In genomic region chr6:25303234-25303633, GRCh38 we compare ENCODE assay signal across 22 cellular contexts. TPM values are rescaled to one million over a fixed set of nuclear protein-coding genes. Genes with fewer than 3 reads are reported as not detected.
DNase-seq lines count a peak whose midpoint lies in the region; ATAC-seq and TF ChIP-seq lines count a peak whose summit lies in the region.
"Had no signal": no experiment of that assay in that cellular context is flagged by ENCODE, and none has a peak within 500 bp of the region (broad histone marks: within the 10 kb centered on the region; RNA-seq: fewer than 3 reads in every experiment).

No MANE protein-coding gene starts in this region.

- H3K36me3 ChIP-seq in right atrium auricular region (no peaks in the 10 kb centered on the region), duodenal mucosa (ENCODE audit: control insufficient read depth in 1 of 2, insufficient read depth in 2 of 2, low read length in 2 of 2) (no peaks in the 10 kb centered on the region), mucosa of descending colon (ENCODE audit: low read depth) (no peaks in the 10 kb centered on the region), upper lobe of right lung (no peaks in the 10 kb centered on the region), Peyer's patch (no peaks in the 10 kb centered on the region)
- H3K36me3 ChIP-seq: adrenal gland; BLaER1 treated with 17β-estradiol and CSF1 and Interleukin-3, amounts not matched to agents 10 nM and 100 nM; pancreas; uterus had no signal

- intact Hi-C loops in right cardiac atrium (cut with DNase I) (no loop called here), mucosa of descending colon (cut with DNase I, micrococcal nuclease) (no loop called here), upper lobe of right lung (cut with DNase I) (no loop called here), lower leg skin (cut with DNase I; ENCODE audit: low total_unique reads) (no loop called here)

- no peak overlapping the region for H3K9ac ChIP-seq in duodenal mucosa (ENCODE audit: low read depth in 1 of 2, low read length in 2 of 2)
- H3K9ac ChIP-seq: BLaER1 treated with 17β-estradiol and CSF1 and Interleukin-3, amounts not matched to agents 10 nM and 100 nM had no signal

- H3K27ac ChIP-seq in right atrium auricular region (peak overlapping the region; percentile 2 to 69), right cardiac atrium (ENCODE audit: low read length) (no peak overlapping the region), duodenal mucosa (ENCODE audit: low read depth, low read length) (peak overlapping the region; percentile 33), upper lobe of right lung (peak overlapping the region; percentile 53), Peyer's patch (peak overlapping the region in 2 of 4 donors; percentile 4 to 5)
- H3K27ac ChIP-seq: BLaER1 treated with 17β-estradiol and CSF1 and Interleukin-3, amounts not matched to agents 10 nM and 100 nM; pancreas had no signal

- H3K4me3 ChIP-seq in right atrium auricular region (no peak overlapping the region), right cardiac atrium (ENCODE audit: low read length) (no peak overlapping the region), duodenal mucosa (ENCODE audit: low read depth in 1 of 2, low read length in 2 of 2) (no peak overlapping the region), mucosa of descending colon (no peak overlapping the region), upper lobe of right lung (no peak overlapping the region), Peyer's patch (no peak overlapping the region), lower leg skin (ENCODE audit: low read depth, poor library complexity, severe bottlenecking) (no peak overlapping the region)
- H3K4me3 ChIP-seq: adrenal gland; BLaER1 treated with 17β-estradiol and CSF1 and Interleukin-3, amounts not matched to agents 10 nM and 100 nM; pancreas; uterus had no signal

- 71% methylated on average over 2 of the region's 2 CpGs for WGBS in right cardiac atrium
- 89 to 92% methylated on average over 2 of the region's 2 CpGs for WGBS in lower leg skin, 2 donors

- H3K9me3 ChIP-seq in right atrium auricular region: no peaks in the 10 kb centered on the region
- H3K9me3 ChIP-seq in right cardiac atrium (ENCODE audit: control insufficient read depth, low read length): no peaks in the 10 kb centered on the region
- H3K9me3 ChIP-seq in duodenal mucosa (ENCODE audit: control insufficient read depth in 1 of 2, low read length in 2 of 2): no peaks in the 10 kb centered on the region
- no peaks in the 10 kb centered on the region for H3K9me3 ChIP-seq in mucosa of descending colon
- no peaks in the 10 kb centered on the region for H3K9me3 ChIP-seq in upper lobe of right lung
- no peaks in the 10 kb centered on the region for H3K9me3 ChIP-seq in Peyer's patch
- H3K9me3 ChIP-seq: adrenal gland, pancreas, uterus had no signal

- no peak for TF ChIP-seq CTCF in right atrium auricular region (IDR thresholded peaks at IDR 0.05)
- TF ChIP-seq CTCF in mucosa of descending colon (IDR thresholded peaks at IDR 0.05): no peak
- no peak for TF ChIP-seq CTCF in upper lobe of right lung (IDR thresholded peaks at IDR 0.05)
- TF ChIP-seq CTCF in Peyer's patch (IDR thresholded peaks at IDR 0.05): no peak
- no peak for TF ChIP-seq CTCF in lower leg skin (IDR thresholded peaks at IDR 0.05)

- ATAC-seq in right cardiac atrium (no peak), mucosa of descending colon (peak; percentile 91), upper lobe of right lung (no peak)
- ATAC-seq: HCT116, natural killer cell, T-helper 17 cell had no signal

- no peak for TF ChIP-seq POLR2A in Peyer's patch (IDR thresholded peaks at IDR 0.05)
- TF ChIP-seq POLR2A in lower leg skin (IDR thresholded peaks at IDR 0.05): no peak

- H3K27me3 ChIP-seq in right atrium auricular region: no peaks in the 10 kb centered on the region
- H3K27me3 ChIP-seq in right cardiac atrium (ENCODE audit: control insufficient read depth, insufficient read depth): no peaks in the 10 kb centered on the region
- H3K27me3 ChIP-seq in duodenal mucosa (ENCODE audit: control insufficient read depth in 1 of 2, insufficient read depth in 2 of 2, low read length in 2 of 2): no peaks in the 10 kb centered on the region
- H3K27me3 ChIP-seq in upper lobe of right lung: no peaks in the 10 kb centered on the region
- H3K27me3 ChIP-seq in Peyer's patch: no peaks in the 10 kb centered on the region
- H3K27me3 ChIP-seq: adrenal gland; BLaER1 treated with 17β-estradiol and CSF1 and Interleukin-3, amounts not matched to agents 10 nM and 100 nM; pancreas; uterus had no signal

- no peak for DNase-seq in right atrium auricular region (ENCODE audit: low spot score)
- DNase-seq in right cardiac atrium: no peak
- no peak for DNase-seq in mucosa of descending colon
- no peak for DNase-seq in upper lobe of right lung
- DNase-seq in stimulated activated naive CD4-positive, alpha-beta T cell treated with Interleukin-2 at 50 U/mL for 16 hours (lab: John Stamatoyannopoulos, UW): no peak
- DNase-seq in Peyer's patch: no peak
- DNase-seq in lower leg skin (ENCODE audit: low spot score in 2 of 2): no peak
- DNase-seq: activated CD4-positive, alpha-beta T cell treated with anti-CD3 and anti-CD28 coated beads for 4 hours; activated T-cell treated with anti-CD3 and anti-CD28 coated beads, Interleukin-2, amount 50 U/mL, for 24 hours; adrenal gland; kidney; natural killer cell; NCI-H1048; NCI-H1694 treated with DMSO at 0.1 percent for 48 hours; NCI-H526 treated with DMSO at 0.1 percent for 48 hours; pancreas; RPMI8226; T-helper 17 cell; uterus had no signal

- H3K4me1 ChIP-seq in right atrium auricular region (peaks cover 0 to 25% of the 10 kb centered on the region in 2 donors), right cardiac atrium (ENCODE audit: control insufficient read depth, insufficient read depth, low read length) (peaks cover 9% of the 10 kb centered on the region), duodenal mucosa (ENCODE audit: control insufficient read depth in 1 of 2, insufficient read depth in 2 of 2, low read length in 2 of 2) (peaks cover 51 to 66% of the 10 kb centered on the region in 2 donors), mucosa of descending colon (ENCODE audit: low read depth) (peaks cover 17% of the 10 kb centered on the region), upper lobe of right lung (peaks cover 43% of the 10 kb centered on the region), Peyer's patch (peaks cover 0 to 49% (median 11%) of the 10 kb centered on the region in 4 donors)
- H3K4me1 ChIP-seq: uterus had no signal

RNA-seq across cellular contexts. Expression of gene CARMIL1, which starts 24.1 kb away (rescaled TPM):
- 10 to 100 TPM in 1 of 2 donors, 1 to 10 TPM in 1; 7.9 to 29.4 TPM for total RNA-seq in right atrium auricular region
- total RNA-seq in right cardiac atrium: 10 to 100 TPM; 16.8 to 19.8 (median 18.1) TPM
- polyA plus RNA-seq in right cardiac atrium: 9.5 TPM
- total RNA-seq in mucosa of descending colon: 10 to 100 TPM; 21.8 to 61.0 (median 44.8) TPM
- total RNA-seq in upper lobe of right lung: 37.6 TPM
- total RNA-seq in Peyer's patch: 100 to 1,000 TPM in 1 of 4 donors, 10 to 100 TPM in 3; 75.1 to 107 (median 85.7) TPM
- total RNA-seq in lower leg skin: 10 to 100 TPM; 14.9 to 23.5 (median 20.3) TPM
